ENCODE assay signal across 11 cellular contexts in genomic region chr15:42499888-42500609, GRCh38. TPM values are rescaled to one million over a fixed set of nuclear protein-coding genes. Genes with fewer than 3 reads are reported as not detected.
DNase-seq lines count a peak whose midpoint lies in the region; ATAC-seq and TF ChIP-seq lines count a peak whose summit lies in the region.
"Had no signal": no experiment of that assay in that cellular context is flagged by ENCODE, and none has a peak within 500 bp of the region (broad histone marks: within the 10 kb centered on the region; RNA-seq: fewer than 3 reads in every experiment).

No MANE protein-coding gene starts in this region.

- TF ChIP-seq CTCF in adrenal gland (IDR thresholded peaks at IDR 0.05) (no peak), lower lobe of right lung (IDR thresholded peaks at IDR 0.05) (no peak), upper lobe of left lung (IDR thresholded peaks at IDR 0.05) (no peak)

- H3K36me3 ChIP-seq in adrenal gland (replicated peaks in 1 of 2) (no peaks in the 10 kb centered on the region), lower lobe of right lung (no peaks in the 10 kb centered on the region), upper lobe of left lung (no peaks in the 10 kb centered on the region)
- H3K36me3 ChIP-seq in effector memory CD4-positive, alpha-beta T cell (ENCODE audit: control insufficient read depth, insufficient read depth, low read length), result no peaks in the 10 kb centered on the region

- H3K27me3 ChIP-seq in adrenal gland (no peaks in the 10 kb centered on the region), lower lobe of right lung (ENCODE audit: low read depth) (no peaks in the 10 kb centered on the region), upper lobe of left lung (no peaks in the 10 kb centered on the region)
- H3K27me3 ChIP-seq in effector memory CD4-positive, alpha-beta T cell (replicated peaks; ENCODE audit: control insufficient read depth, insufficient read depth, low read length, poor library complexity, severe bottlenecking), result no peaks in the 10 kb centered on the region

- no peak for TF ChIP-seq EP300 in upper lobe of left lung (IDR thresholded peaks at IDR 0.05)

- no peaks in the 10 kb centered on the region for H3K9me3 ChIP-seq in adrenal gland (replicated peaks in 1 of 3)
- no peaks in the 10 kb centered on the region for H3K9me3 ChIP-seq in lower lobe of right lung
- no peaks in the 10 kb centered on the region for H3K9me3 ChIP-seq in upper lobe of left lung
- H3K9me3 ChIP-seq in effector memory CD4-positive, alpha-beta T cell (ENCODE audit: control insufficient read depth, low read length), result no peaks in the 10 kb centered on the region

- 64 to 71% (median 67%) methylated on average over 10 of the region's 10 CpGs for WGBS in adrenal gland, 4 donors
- 72 to 74% methylated on average over 10 of the region's 10 CpGs for WGBS in upper lobe of left lung, 2 donors

- no peaks in the 10 kb centered on the region for H3K27me3 Mint-ChIP-seq in activated CD4-positive, alpha-beta T cell treated with anti-CD3 and anti-CD28 coated beads, Interleukin-2, amount 10 ng/mL, durations not matched to agents 24 days and 14 days

- no peak for TF ChIP-seq POLR2A in adrenal gland (IDR thresholded peaks at IDR 0.05)
- no peak for TF ChIP-seq POLR2A in upper lobe of left lung (IDR thresholded peaks at IDR 0.05)

- peaks cover 46% of the 10 kb centered on the region for H3K4me1 Mint-ChIP-seq in activated CD4-positive, alpha-beta T cell treated with anti-CD3 and anti-CD28 coated beads, Interleukin-2, amount 10 ng/mL, durations not matched to agents 24 days and 14 days

- H3K4me3 ChIP-seq in adrenal gland, result peak overlapping the region in 1 of 4 donors; percentile 14
- H3K4me3 ChIP-seq in lower lobe of right lung, result no peak overlapping the region
- H3K4me3 ChIP-seq in upper lobe of left lung, result no peak overlapping the region
- no peak overlapping the region for H3K4me3 ChIP-seq in effector memory CD4-positive, alpha-beta T cell (ENCODE audit: insufficient read depth, low read depth, low read length, poor library complexity, severe bottlenecking)

- peak overlapping the region; percentile 19 for H3K4me3 Mint-ChIP-seq in activated CD4-positive, alpha-beta T cell treated with anti-CD3 and anti-CD28 coated beads, Interleukin-2, amount 10 ng/mL, durations not matched to agents 24 days and 14 days

- H3K27ac ChIP-seq in adrenal gland (peak overlapping the region; percentile 29 to 73 (median 55)), lower lobe of right lung (peak overlapping the region; percentile 61), upper lobe of left lung (peak overlapping the region; percentile 50 to 93 (median 68))
- H3K27ac ChIP-seq in effector memory CD4-positive, alpha-beta T cell (ENCODE audit: insufficient read depth, low read length, poor library complexity, severe bottlenecking), result no peak overlapping the region

- H3K4me1 ChIP-seq in adrenal gland (replicated peaks in 1 of 2) (peaks cover 24 to 44% of the 10 kb centered on the region in 2 donors), lower lobe of right lung (peaks cover 75% of the 10 kb centered on the region), upper lobe of left lung (peaks cover 64 to 79% (median 69%) of the 10 kb centered on the region in 4 donors)
- H3K4me1 ChIP-seq in effector memory CD4-positive, alpha-beta T cell (ENCODE audit: control insufficient read depth, insufficient read depth, low read length, poor library complexity, severe bottlenecking), result peaks cover 5% of the 10 kb centered on the region

- DNase-seq in activated CD4-positive, alpha-beta T cell treated with anti-CD3 and anti-CD28 coated beads, Interleukin-2, amount 10 ng/mL, durations not matched to agents 24 days and 14 days, result no peak
- no peak for DNase-seq in activated CD4-positive, alpha-beta T cell treated with anti-CD3 and anti-CD28 coated beads for 1 hour
- DNase-seq in adrenal gland, result peak in 3 of 7 donors; percentile 17 to 47 (median 47)
- DNase-seq in lower lobe of right lung, result no peak
- DNase-seq in upper lobe of left lung, result no peak
- no peak for DNase-seq in nucleus accumbens (lab: John Stamatoyannopoulos, UW)
- DNase-seq in effector memory CD4-positive, alpha-beta T cell, result no peak
- DNase-seq: ACHN, NCI-H345 had no signal

- no peaks in the 10 kb centered on the region for H3K9me3 Mint-ChIP-seq in activated CD4-positive, alpha-beta T cell treated with anti-CD3 and anti-CD28 coated beads, Interleukin-2, amount 10 ng/mL, durations not matched to agents 24 days and 14 days

- intact Hi-C loops in activated CD4-positive, alpha-beta T cell treated with anti-CD3 and anti-CD28 coated beads, Interleukin-2, amount 10 ng/mL, durations not matched to agents 24 days and 14 days (cut with micrococcal nuclease), result loop anchor here (10.0 kb wide), 2 partner anchors 295 to 425 kb away; partner anchors contain the start of genes TTBK2 and VPS39
- intact Hi-C loops in adrenal gland (cut with DNase I) (loop anchor here in 1 of 2 donors (10.0 kb wide), 1 partner anchor 55 kb away; no protein-coding TSS in a partner anchor), lower lobe of right lung (cut with DNase I) (no loop called here)

- ATAC-seq in lower lobe of right lung (no peak), upper lobe of left lung (ENCODE audit: low FRiP score in 2 of 2) (no peak), HG02571 (IDR thresholded peaks at IDR 0.05; ENCODE audit: unreplicated experiment) (no peak)
- ATAC-seq: sciatic nerve had no signal

- H3K36me3 Mint-ChIP-seq in activated CD4-positive, alpha-beta T cell treated with anti-CD3 and anti-CD28 coated beads, Interleukin-2, amount 10 ng/mL, durations not matched to agents 24 days and 14 days (ENCODE audit: low read depth), result peaks cover 12% of the 10 kb centered on the region

- no peak overlapping the region for H3K27ac Mint-ChIP-seq in activated CD4-positive, alpha-beta T cell treated with anti-CD3 and anti-CD28 coated beads, Interleukin-2, amount 10 ng/mL, durations not matched to agents 24 days and 14 days

RNA-seq across cellular contexts. Expression of gene SNAP23, which starts 4.6 kb away (rescaled TPM):
- total RNA-seq in activated CD4-positive, alpha-beta T cell treated with anti-CD3 and anti-CD28 coated beads, Interleukin-2, amount 10 ng/mL, durations not matched to agents 24 days and 14 days, result 74.0 and 84.5 TPM in 2 replicates
- total RNA-seq in adrenal gland (10 to 100 TPM; 44.7 to 88.2 (median 59.3) TPM), lower lobe of right lung (79.3 TPM), upper lobe of left lung (100 to 1,000 TPM in 1 of 6 donors, 10 to 100 TPM in 5; 47.3 to 108 (median 63.7) TPM)
- polyA plus RNA-seq in adrenal gland, result 10 to 100 TPM; 54.0 to 74.2 (median 58.9) TPM

RNA-seq across cellular contexts. Expression of gene ZNF106, which starts 9.1 kb away (rescaled TPM):
- 62.1 and 66.3 TPM in 2 replicates for total RNA-seq in activated CD4-positive, alpha-beta T cell treated with anti-CD3 and anti-CD28 coated beads, Interleukin-2, amount 10 ng/mL, durations not matched to agents 24 days and 14 days
- total RNA-seq in adrenal gland (10 to 100 TPM; 51.7 to 77.7 (median 61.5) TPM), lower lobe of right lung (92.2 TPM), upper lobe of left lung (100 to 1,000 TPM in 2 of 6 donors, 10 to 100 TPM in 4; 67.0 to 130 (median 93.0) TPM)
- 10 to 100 TPM in 1 of 3 donors, 1 to 10 TPM in 2; 5.8 to 43.1 (median 9.5) TPM for polyA plus RNA-seq in adrenal gland

RNA-seq across cellular contexts. Expression of gene LRRC57, which starts 48.5 kb away (rescaled TPM):
- total RNA-seq in activated CD4-positive, alpha-beta T cell treated with anti-CD3 and anti-CD28 coated beads, Interleukin-2, amount 10 ng/mL, durations not matched to agents 24 days and 14 days, result 19.0 and 21.1 TPM in 2 replicates
- total RNA-seq in adrenal gland (10 to 100 TPM in 6 of 8 donors, 1 to 10 TPM in 2; 7.1 to 26.2 (median 17.8) TPM), lower lobe of right lung (23.7 TPM), upper lobe of left lung (10 to 100 TPM; 24.0 to 48.2 (median 31.2) TPM)
- 10 to 100 TPM in 1 of 3 donors, 1 to 10 TPM in 2; 3.3 to 13.7 (median 5.7) TPM for polyA plus RNA-seq in adrenal gland

RNA-seq across cellular contexts. Expression of gene HAUS2, which starts 48.6 kb away (rescaled TPM):
- 41.1 and 48.0 TPM in 2 replicates for total RNA-seq in activated CD4-positive, alpha-beta T cell treated with anti-CD3 and anti-CD28 coated beads, Interleukin-2, amount 10 ng/mL, durations not matched to agents 24 days and 14 days
- total RNA-seq in adrenal gland, result 10 to 100 TPM; 13.0 to 57.9 (median 19.0) TPM
- 10 to 100 TPM in 1 of 3 donors, 1 to 10 TPM in 2; 5.8 to 28.2 (median 6.2) TPM for polyA plus RNA-seq in adrenal gland
- 21.4 TPM for total RNA-seq in lower lobe of right lung
- total RNA-seq in upper lobe of left lung, result 10 to 100 TPM; 10.2 to 31.9 (median 20.5) TPM
